In the genomic region with DNA sequence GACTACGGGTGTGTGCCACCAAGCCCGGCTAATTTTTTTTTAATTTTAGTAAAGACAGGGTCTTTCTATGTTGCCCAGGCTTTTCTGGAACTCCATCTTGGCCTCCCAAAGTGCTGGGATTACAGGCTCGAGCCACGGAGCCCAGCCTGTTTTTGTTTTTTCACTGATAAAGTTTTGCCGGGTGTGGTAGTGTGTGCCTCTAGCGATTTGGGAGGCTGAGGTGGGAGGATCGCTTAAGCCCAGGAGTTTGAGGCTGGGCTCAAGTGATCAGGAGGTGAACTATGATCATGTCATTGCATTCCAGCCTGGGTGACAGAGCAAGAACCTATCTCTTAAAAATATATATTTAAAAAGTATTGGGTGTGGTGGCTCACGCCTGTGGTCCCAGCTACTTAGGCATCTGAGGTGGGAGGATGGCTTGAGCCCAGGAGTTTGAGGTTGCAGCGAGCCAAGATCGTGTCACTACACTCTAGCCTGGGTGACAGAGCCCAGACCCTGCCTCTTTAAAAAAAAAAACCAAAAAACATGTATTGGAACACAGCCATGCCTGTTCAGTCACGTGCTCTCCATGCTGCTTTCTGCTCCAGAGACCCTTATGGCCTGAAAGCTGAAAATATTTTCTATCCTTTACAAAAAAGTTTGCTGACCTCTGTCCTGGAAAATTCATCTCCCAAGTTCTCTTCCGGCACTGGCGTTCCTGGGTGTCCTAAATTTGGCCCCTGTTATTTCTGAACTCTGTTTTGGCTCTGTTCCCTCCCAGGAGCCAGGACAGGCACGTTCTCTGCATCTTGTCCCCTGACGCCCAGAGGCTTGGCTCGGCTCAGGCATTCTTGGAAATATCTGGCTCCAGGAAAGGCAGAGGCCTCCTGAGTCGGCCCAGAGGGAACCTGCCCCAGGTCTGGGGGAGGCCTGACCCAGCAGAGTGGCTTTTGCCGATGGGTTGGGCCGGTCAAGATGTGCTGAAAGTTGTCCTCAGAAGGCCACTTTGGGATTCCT, we compare ENCODE assay signal across 14 cellular contexts.
A peak's percentile ranks its signal among the peaks of the same experiment; 100 is the strongest.
DNase-seq lines count a peak whose midpoint lies in the region; ATAC-seq and TF ChIP-seq lines count a peak whose summit lies in the region.
"Had no signal": no experiment of that assay in that cellular context is flagged by ENCODE, and none has a peak within 500 bp of the region (broad histone marks: within the 10 kb centered on the region; RNA-seq: fewer than 3 reads in every experiment).

No MANE protein-coding gene starts in this region.

- H3K79me1 ChIP-seq in neuronal stem cell (ENCODE audit: low read depth, low read length) = no peaks in the 10 kb centered on the region

- no peak overlapping the region for H2BK12ac ChIP-seq in neuronal stem cell (ENCODE audit: low read length)

- H3K36me3 ChIP-seq in gastroesophageal sphincter (peaks cover 0 to 35% of the 10 kb centered on the region in 2 donors), neuronal stem cell (replicated peaks in 1 of 2; ENCODE audit: control insufficient read depth in 2 of 2, insufficient read depth in 2 of 2, low read length in 2 of 2) (peaks cover 8 to 36% of the 10 kb centered on the region in 2 donors), aorta (ENCODE audit: control insufficient read depth in 1 of 2, insufficient read depth in 2 of 2, low read length in 1 of 2) (peaks cover 0 to 6% of the 10 kb centered on the region in 2 donors)

- no peak overlapping the region for H2AK5ac ChIP-seq in neuronal stem cell (ENCODE audit: low read depth, low read length)

- peak overlapping the region; percentile 8 for H3K14ac ChIP-seq in neuronal stem cell (ENCODE audit: low read length)

- peak; percentile 74 for DNase-seq in NCI-H2171 treated with DMSO at 0.1 percent for 48 hours (lab: John Stamatoyannopoulos, UW)
- DNase-seq in NCI-H2171 (lab: John Stamatoyannopoulos, UW) = no peak
- no peak for DNase-seq in neuronal stem cell (ENCODE audit: low spot score)
- DNase-seq in aorta = peak; percentile 67 to 80
- DNase-seq in head of caudate nucleus = no peak
- DNase-seq in activated naive CD4-positive, alpha-beta T cell (lab: John Stamatoyannopoulos, UW) = no peak
- no peak for DNase-seq in NCI-H526 treated with DMSO at 0.1 percent for 48 hours (lab: John Stamatoyannopoulos, UW)
- DNase-seq: EL; NCI-H2081; stimulated activated CD4-positive, alpha-beta T cell treated with anti-CD3 and anti-CD28 coated beads, Interleukin-4, amount 100 ng/mL, for 1 hour had no signal

- no peak for TF ChIP-seq CTCF in gastroesophageal sphincter (IDR thresholded peaks at IDR 0.05)

- no peak overlapping the region for H3K4ac ChIP-seq in neuronal stem cell (ENCODE audit: low read length)

- H3K4me1 ChIP-seq in gastroesophageal sphincter (peaks cover 0 to 64% (median 17%) of the 10 kb centered on the region in 3 donors), neuronal stem cell (ENCODE audit: control insufficient read depth in 2 of 2, insufficient read depth in 1 of 2, low read depth in 1 of 2, low read length in 2 of 2) (peaks cover 3 to 5% of the 10 kb centered on the region in 2 donors), aorta (ENCODE audit: control insufficient read depth in 1 of 2, insufficient read depth in 2 of 2, low read length in 2 of 2) (no peaks in the 10 kb centered on the region)

- no peak overlapping the region for H2BK120ac ChIP-seq in neuronal stem cell (ENCODE audit: low read depth, low read length)

- H3K9me3 ChIP-seq in gastroesophageal sphincter (no peaks in the 10 kb centered on the region), neuronal stem cell (replicated peaks in 1 of 2; ENCODE audit: control insufficient read depth in 2 of 2, insufficient read depth in 1 of 2, low read depth in 1 of 2, low read length in 2 of 2) (no peaks in the 10 kb centered on the region), aorta (ENCODE audit: control insufficient read depth, low read length) (no peaks in the 10 kb centered on the region)
- H3K9me3 ChIP-seq: suprapubic skin had no signal

- WGBS in gastroesophageal sphincter (ENCODE audit: low coverage in 1 of 2), 2 donors = 44 to 47% methylated on average over 10 to 13 of the region's 19 CpGs
- WGBS in neuronal stem cell (ENCODE audit: extremely low coverage in 2 of 2, insufficient read length in 2 of 2, insufficient replicate concordance in 1 of 2), 2 donors = no CpG with 5 or more reads among the region's 19 CpGs
- 30 to 31% methylated on average over 19 of the region's 19 CpGs for WGBS in aorta, 2 donors

- H3K9ac ChIP-seq in neuronal stem cell (ENCODE audit: low read depth, low read length, poor library complexity) = no peak overlapping the region

- TF ChIP-seq POLR2A in gastroesophageal sphincter (IDR thresholded peaks at IDR 0.05) = no peak

- peak overlapping the region; percentile 73 to 92 (median 88) for H3K27ac ChIP-seq in gastroesophageal sphincter
- H3K27ac ChIP-seq in neuronal stem cell (replicated peaks; ENCODE audit: low read length) = no peak overlapping the region
- peak overlapping the region in 1 of 2 donors; percentile 42 for H3K27ac ChIP-seq in aorta (ENCODE audit: low read depth in 1 of 2, low read length in 2 of 2)
- H3K27ac ChIP-seq: suprapubic skin had no signal

- TF ChIP-seq EP300 in gastroesophageal sphincter (IDR thresholded peaks at IDR 0.05) = no peak

- H3K4me3 ChIP-seq in gastroesophageal sphincter (no peak overlapping the region), neuronal stem cell (ENCODE audit: low read length in 2 of 2) (no peak overlapping the region), aorta (ENCODE audit: low read length in 2 of 2) (no peak overlapping the region)
- H3K4me3 ChIP-seq: suprapubic skin had no signal

- no peak overlapping the region for H4K8ac ChIP-seq in neuronal stem cell (ENCODE audit: low read depth, low read length)

- no peak overlapping the region for H3K4me2 ChIP-seq in neuronal stem cell (ENCODE audit: insufficient read depth, low read length, poor library complexity, severe bottlenecking)

- peak overlapping the region; percentile 39 for H2BK5ac ChIP-seq in neuronal stem cell (ENCODE audit: low read length)

- no peak overlapping the region for H4K91ac ChIP-seq in neuronal stem cell (ENCODE audit: low read depth, low read length, poor library complexity)

- no peak overlapping the region for H3K18ac ChIP-seq in neuronal stem cell (ENCODE audit: low read length)

- H2BK15ac ChIP-seq in neuronal stem cell (ENCODE audit: low read length) = no peak overlapping the region

- no peak overlapping the region for H3K23ac ChIP-seq in neuronal stem cell (ENCODE audit: low read depth, low read length, poor library complexity)

- H3K27me3 ChIP-seq in gastroesophageal sphincter = no peaks in the 10 kb centered on the region
- H3K27me3 ChIP-seq in neuronal stem cell (ENCODE audit: control insufficient read depth in 3 of 3, insufficient read depth in 3 of 3, low read depth in 1 of 3, low read length in 3 of 3) = no peaks in the 10 kb centered on the region
- no peaks in the 10 kb centered on the region for H3K27me3 ChIP-seq in aorta (ENCODE audit: control insufficient read depth in 1 of 2, insufficient read depth in 2 of 2, low read length in 1 of 2)
- H3K27me3 ChIP-seq: suprapubic skin had no signal

- intact Hi-C loops in aorta (cut with DNase I) (no loop called here), head of caudate nucleus (cut with DNase I) (no loop called here)

- peak; percentile 87 for ATAC-seq in gastroesophageal sphincter
- ATAC-seq in aorta (ENCODE audit: low FRiP score) = peak; percentile 64
- ATAC-seq: natural killer cell treated with Interleukin-12 subunit alpha and Interleukin-12 subunit beta and Interleukin-15 and Interleukin-18, amount 100 ng/mL, for 72 hours; Panc1 had no signal

- no peak overlapping the region for H2AFZ ChIP-seq in neuronal stem cell (ENCODE audit: low read length)

Comparison
In these comparisons a context has a peak if more than half of its experiments do, and no peak if none do; other contexts are left out.
1. DNase-seq: peak in NCI-H2171 treated with DMSO at 0.1 percent for 48 hours (single experiment) and aorta (2 of 2); none in NCI-H2171 (single experiment), neuronal stem cell (single experiment), head of caudate nucleus (0 of 42), activated naive CD4-positive, alpha-beta T cell (0 of 4) and NCI-H526 treated with DMSO at 0.1 percent for 48 hours (single experiment).